16 cellular contexts compared by ENCODE assay signal in genomic region chr10:35691522-35692236, GRCh38. TPM values are rescaled to one million over a fixed set of nuclear protein-coding genes. Genes with fewer than 3 reads are reported as not detected.
DNase-seq lines count a peak whose midpoint lies in the region; TF ChIP-seq lines count a peak whose summit lies in the region.
"Had no signal": no experiment of that assay in that cellular context is flagged by ENCODE, and none has a peak within 500 bp of the region (broad histone marks: within the 10 kb centered on the region; RNA-seq: fewer than 3 reads in every experiment).

No MANE protein-coding gene starts in this region.

- H3F3A ChIP-seq in PC-9 (ENCODE audit: insufficient read depth, low read depth) = no peaks in the 10 kb centered on the region

- POLR2A ChIA-PET in PC-9 (lab: Charles Lee; ENCODE audit: unreplicated experiment) = no interaction called here

- H3K9me2 ChIP-seq in PC-9 (ENCODE audit: insufficient read depth) = no peaks in the 10 kb centered on the region

- CTCF ChIA-PET in PC-9 (lab: Charles Lee) = no interaction called here

- H3K4me1 ChIP-seq in HUES48 (ENCODE audit: control insufficient read depth, insufficient read depth, low read length) (peaks cover 50% of the 10 kb centered on the region), iPS-20b (ENCODE audit: insufficient read depth, low read length) (peaks cover 30% of the 10 kb centered on the region), PC-9 (replicated peaks; ENCODE audit: insufficient read depth) (no peaks in the 10 kb centered on the region)
- H3K4me1 ChIP-seq: HAP-1 had no signal

- H3K9me3 ChIP-seq in HUES48 (ENCODE audit: control insufficient read depth, insufficient read depth, low read length) (no peaks in the 10 kb centered on the region), iPS-20b (ENCODE audit: insufficient read depth, low read depth, low read length) (no peaks in the 10 kb centered on the region), PC-9 (ENCODE audit: insufficient read depth, low read depth) (no peaks in the 10 kb centered on the region)
- H3K9me3 ChIP-seq: HAP-1 had no signal

- DNase-seq in NCI-H1105 treated with DMSO at 0.1 percent for 48 hours (lab: John Stamatoyannopoulos, UW) (peak; percentile 63), NCI-H1105 (lab: John Stamatoyannopoulos, UW) (no peak), NCI-H774 (lab: John Stamatoyannopoulos, UW) (peak; percentile 43), OCI-M1 (lab: John Stamatoyannopoulos, UW) (no peak), PC-9 (no peak), NCI-H128 (lab: John Stamatoyannopoulos, UW; ENCODE audit: unreplicated experiment) (no peak)
- DNase-seq: 8988T, C1 segment of cervical spinal cord, DMS153, KBM-7, NCI-H2171, NCI-H446 treated with DMSO at 0.1 percent for 48 hours, T-helper 1 cell had no signal

- H3K27me3 ChIP-seq in HUES48 (ENCODE audit: control insufficient read depth, insufficient read depth, low read length) (no peaks in the 10 kb centered on the region; the same call in 1 of the 2 replicates), iPS-20b (ENCODE audit: insufficient read depth, low read length) (peaks cover 56% of the 10 kb centered on the region), PC-9 (ENCODE audit: insufficient read depth, low read depth) (peaks cover 73% of the 10 kb centered on the region)

- H3K9ac ChIP-seq in HUES48 (ENCODE audit: low read depth, low read length) (peak overlapping the region; percentile 14; the same call in 1 of the 2 replicates), iPS-20b (ENCODE audit: low read depth, low read length) (peak overlapping the region; percentile 33; the same call in 1 of the 2 replicates)

- H3K36me3 ChIP-seq in HUES48 (ENCODE audit: control insufficient read depth, insufficient read depth, low read length) (no peaks in the 10 kb centered on the region), iPS-20b (ENCODE audit: insufficient read depth, low read depth, low read length) (no peaks in the 10 kb centered on the region), PC-9 (ENCODE audit: low read depth) (no peaks in the 10 kb centered on the region)
- H3K36me3 ChIP-seq: HAP-1 had no signal

- H4K20me1 ChIP-seq in PC-9 (ENCODE audit: insufficient read depth) = no peaks in the 10 kb centered on the region

- no peak for TF ChIP-seq CTCF in PC-9 (conservative IDR thresholded peaks at IDR 0.05)

- no peaks in the 10 kb centered on the region for H3K79me2 ChIP-seq in PC-9 (ENCODE audit: low read depth)

- H3K27ac ChIP-seq in HUES48 (ENCODE audit: low read depth, low read length) (peak overlapping the region; percentile 77), iPS-20b (ENCODE audit: low read length) (no peak overlapping the region), PC-9 (no peak overlapping the region)

- intact Hi-C loops in PC-9 (cut with micrococcal nuclease; ENCODE audit: unreplicated experiment) = no loop called here

- H3K4me3 ChIP-seq in HUES48 (ENCODE audit: low read depth, low read length) = peak overlapping the region; percentile 43
- peak overlapping the region; percentile 55 for H3K4me3 ChIP-seq in iPS-20b (ENCODE audit: low read length)
- H3K4me3 ChIP-seq in PC-9 = no peak overlapping the region
- H3K4me3 ChIP-seq: HAP-1 had no signal

- no peak overlapping the region for H2AFZ ChIP-seq in PC-9

- no TSS peak for BruUV-seq in PC-9 (replicated peaks; lab: Mats Ljungman, UMichigan)

- no peak overlapping the region for H3K4me2 ChIP-seq in PC-9

RNA-seq across cellular contexts. Expression of gene FZD8, which starts 49.6 kb away (rescaled TPM):
- total RNA-seq in PC-9 (2021) = not detected in 2 replicates

Comparison
In these comparisons a context has a peak if more than half of its experiments do, and no peak if none do; other contexts are left out.
1. DNase-seq: peak in NCI-H1105 treated with DMSO at 0.1 percent for 48 hours (single experiment) and NCI-H774 (single experiment); none in NCI-H1105 (single experiment), OCI-M1 (single experiment), PC-9 (0 of 2) and NCI-H128 (single experiment).